In genomic region chr20:4573564-4574355, GRCh38 we compare ENCODE assay signal across 11 cellular contexts.
DNase-seq lines count a peak whose midpoint lies in the region; ATAC-seq and TF ChIP-seq lines count a peak whose summit lies in the region.
"Had no signal": no experiment of that assay in that cellular context is flagged by ENCODE, and none has a peak within 500 bp of the region (broad histone marks: within the 10 kb centered on the region; RNA-seq: fewer than 3 reads in every experiment).

No MANE protein-coding gene starts in this region.

- H3K36me3 Mint-ChIP-seq in activated CD8-positive, alpha-beta memory T cell treated with anti-CD3 and anti-CD28 coated beads, Interleukin-2, amount 10 ng/mL, durations not matched to agents 7 days and 5 days: no peaks in the 10 kb centered on the region

- H3K4me3 ChIP-seq in cardiac fibroblast (replicated peaks in 1 of 2; ENCODE audit: low read depth in 2 of 2, low read length in 2 of 2): no peak overlapping the region

- H3K27me3 Mint-ChIP-seq in activated CD8-positive, alpha-beta memory T cell treated with anti-CD3 and anti-CD28 coated beads, Interleukin-2, amount 10 ng/mL, durations not matched to agents 7 days and 5 days: peaks cover 40% of the 10 kb centered on the region

- CTCF ChIA-PET in activated CD8-positive, alpha-beta memory T cell treated with anti-CD3 and anti-CD28 coated beads, Interleukin-2, amount 10 ng/mL, durations not matched to agents 7 days and 5 days (lab: Charles Lee): no interaction called here

- H3K4me1 Mint-ChIP-seq in activated CD8-positive, alpha-beta memory T cell treated with anti-CD3 and anti-CD28 coated beads, Interleukin-2, amount 10 ng/mL, durations not matched to agents 7 days and 5 days: peaks cover 4% of the 10 kb centered on the region

- H3K9me3 Mint-ChIP-seq in activated CD8-positive, alpha-beta memory T cell treated with anti-CD3 and anti-CD28 coated beads, Interleukin-2, amount 10 ng/mL, durations not matched to agents 7 days and 5 days (ENCODE audit: low read depth): no peaks in the 10 kb centered on the region

- DNase-seq in Daoy (ENCODE audit: low read depth) (peak; percentile 95), NCI-H82 (lab: John Stamatoyannopoulos, UW) (peak; percentile 48), cardiac fibroblast (ENCODE audit: low read depth in 2 of 2) (peak; percentile 56 to 93), pons (ENCODE audit: low spot score) (peak; percentile 26), SKM-1 (lab: John Stamatoyannopoulos, UW; ENCODE audit: unreplicated experiment) (no peak), GM19240 (ENCODE audit: insufficient read length, low spot score) (no peak), SK-N-DZ (ENCODE audit: low spot score) (no peak)
- DNase-seq in activated CD8-positive, alpha-beta memory T cell treated with anti-CD3 and anti-CD28 coated beads, Interleukin-2, amount 10 ng/mL, durations not matched to agents 7 days and 5 days: no peak
- DNase-seq: GF-D8, NCI-H2029 treated with DMSO at 0.1 percent for 48 hours, occipital lobe had no signal

- no peak for ATAC-seq in activated CD8-positive, alpha-beta memory T cell treated with anti-CD3 and anti-CD28 coated beads, Interleukin-2, amount 10 ng/mL, durations not matched to agents 7 days and 5 days

- H3K27ac Mint-ChIP-seq in activated CD8-positive, alpha-beta memory T cell treated with anti-CD3 and anti-CD28 coated beads, Interleukin-2, amount 10 ng/mL, durations not matched to agents 7 days and 5 days: no peak overlapping the region

- no peak overlapping the region for H3K4me3 Mint-ChIP-seq in activated CD8-positive, alpha-beta memory T cell treated with anti-CD3 and anti-CD28 coated beads, Interleukin-2, amount 10 ng/mL, durations not matched to agents 7 days and 5 days

- TF ChIP-seq CTCF in cardiac fibroblast (IDR thresholded peaks at IDR 0.05; ENCODE audit: low read depth, low read length): no peak

Comparison
In these comparisons a context has a peak if more than half of its experiments do, and no peak if none do; other contexts are left out.
1. DNase-seq: peak in Daoy (single experiment), NCI-H82 (single experiment), cardiac fibroblast (2 of 2) and pons (single experiment); none in activated CD8-positive, alpha-beta memory T cell treated with anti-CD3 and anti-CD28 coated beads, Interleukin-2, amount 10 ng/mL, durations not matched to agents 7 days and 5 days (single experiment), SKM-1 (single experiment), GM19240 (single experiment) and SK-N-DZ (single experiment).